In the genomic region with DNA sequence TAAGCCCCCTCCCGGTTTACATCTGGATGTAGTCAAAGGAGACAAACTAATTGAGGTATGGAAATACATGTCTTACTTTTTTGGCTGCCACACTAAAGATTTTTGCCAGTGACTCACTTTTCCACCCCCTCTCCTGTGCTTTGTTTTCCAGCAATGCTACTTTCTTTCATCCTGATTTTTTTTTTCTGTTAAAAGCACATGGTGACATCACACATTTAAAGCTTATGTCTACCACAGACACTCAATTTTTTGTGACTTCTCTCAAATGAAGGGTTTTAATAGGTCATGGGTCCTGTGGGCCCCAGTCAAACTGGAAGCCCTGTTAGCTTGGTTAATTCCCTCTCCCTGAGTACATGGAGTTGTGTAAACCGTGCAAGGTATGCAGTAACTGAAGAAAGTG, we compare ENCODE assay signal across 11 cellular contexts. TPM values are rescaled to one million over a fixed set of nuclear protein-coding genes. Genes with fewer than 3 reads are reported as not detected.
DNase-seq lines count a peak whose midpoint lies in the region; ATAC-seq and TF ChIP-seq lines count a peak whose summit lies in the region.
"Had no signal": no experiment of that assay in that cellular context is flagged by ENCODE, and none has a peak within 500 bp of the region (broad histone marks: within the 10 kb centered on the region; RNA-seq: fewer than 3 reads in every experiment).

No MANE protein-coding gene starts in this region.

- H3K36me3 ChIP-seq in H7 (replicated peaks; ENCODE audit: control insufficient read depth, insufficient read depth, low read length): peaks cover 7% of the 10 kb centered on the region

- intact Hi-C loops in activated CD4-positive, alpha-beta T cell treated with anti-CD3 and anti-CD28 coated beads for 36 hours (cut with DNase I, micrococcal nuclease): loop anchor here in 1 of 2 experiments (5.0 kb wide), 2 partner anchors 815 to 905 kb away; partner anchors contain the start of genes RNU11 and YTHDF2

- no peaks in the 10 kb centered on the region for H3K27me3 Mint-ChIP-seq in activated CD4-positive, alpha-beta T cell treated with anti-CD3 and anti-CD28 coated beads for 36 hours
- H3K27me3 Mint-ChIP-seq in chondrocyte (ENCODE audit: low read depth): no peaks in the 10 kb centered on the region
- H3K27me3 Mint-ChIP-seq in osteocyte (ENCODE audit: unreplicated experiment): no peaks in the 10 kb centered on the region

- H3K9me3 Mint-ChIP-seq in activated CD4-positive, alpha-beta T cell treated with anti-CD3 and anti-CD28 coated beads for 36 hours (ENCODE audit: low read depth): no peaks in the 10 kb centered on the region
- no peaks in the 10 kb centered on the region for H3K9me3 Mint-ChIP-seq in chondrocyte (ENCODE audit: low read depth)
- no peaks in the 10 kb centered on the region for H3K9me3 Mint-ChIP-seq in osteocyte (ENCODE audit: unreplicated experiment)

- TF ChIP-seq CTCF in chondrocyte (IDR thresholded peaks at IDR 0.05): no peak
- TF ChIP-seq CTCF in osteocyte (IDR thresholded peaks at IDR 0.05): no peak

- no peak for ATAC-seq in activated CD4-positive, alpha-beta T cell treated with anti-CD3 and anti-CD28 coated beads for 36 hours
- ATAC-seq in GM19023 (IDR thresholded peaks at IDR 0.05; ENCODE audit: unreplicated experiment) (no peak), GM21825 (IDR thresholded peaks at IDR 0.05; ENCODE audit: unreplicated experiment) (no peak)
- ATAC-seq: activated CD4-positive, CD25-positive, alpha-beta regulatory T cell treated with anti-CD3 and anti-CD28 coated beads, Interleukin-2, amount 50 U/mL, for 24 hours had no signal

- H3K36me3 Mint-ChIP-seq in activated CD4-positive, alpha-beta T cell treated with anti-CD3 and anti-CD28 coated beads for 36 hours (ENCODE audit: low read depth): peaks cover 34% of the 10 kb centered on the region
- H3K36me3 Mint-ChIP-seq in chondrocyte (ENCODE audit: low read depth) (no peaks in the 10 kb centered on the region), osteocyte (ENCODE audit: unreplicated experiment) (peaks cover 4% of the 10 kb centered on the region)

- H3K4me3 ChIP-seq in H7 (ENCODE audit: insufficient read depth, low read depth, low read length): no peak overlapping the region

- peak overlapping the region; percentile 94 for H3K27ac Mint-ChIP-seq in activated CD4-positive, alpha-beta T cell treated with anti-CD3 and anti-CD28 coated beads for 36 hours
- H3K27ac Mint-ChIP-seq in chondrocyte (ENCODE audit: unreplicated experiment) (peak overlapping the region; percentile 50), osteocyte (ENCODE audit: unreplicated experiment) (no peak overlapping the region)

- POLR2A ChIA-PET in activated CD4-positive, alpha-beta T cell treated with anti-CD3 and anti-CD28 coated beads for 36 hours (lab: Charles Lee): interaction anchor here (0.8 to 1.2 kb wide), 2 partner anchors 60 to 816 kb away, joined by 3 to 6 read pairs; partner anchors contain the start of genes RNU11 and STX12

- CTCF ChIA-PET in activated CD4-positive, alpha-beta T cell treated with anti-CD3 and anti-CD28 coated beads for 36 hours (lab: Charles Lee): interaction anchor here (1.1 to 1.2 kb wide), 3 partner anchors 25 to 59 kb away, joined by 4 to 7 read pairs (median 4); partner anchors contain the start of gene STX12

- peak overlapping the region; percentile 94 for H3K4me3 Mint-ChIP-seq in activated CD4-positive, alpha-beta T cell treated with anti-CD3 and anti-CD28 coated beads for 36 hours
- H3K4me3 Mint-ChIP-seq in chondrocyte (ENCODE audit: unreplicated experiment) (no peak overlapping the region), osteocyte (ENCODE audit: unreplicated experiment) (peak overlapping the region; percentile 11)

- no peak for DNase-seq in activated CD4-positive, alpha-beta T cell treated with anti-CD3 and anti-CD28 coated beads for 36 hours
- DNase-seq in activated CD4-positive, alpha-beta T cell treated with anti-CD3 and anti-CD28 coated beads, Interleukin-2, amount 50 U/mL, for 1 hour: no peak
- peak; percentile 35 for DNase-seq in NCI-H226
- DNase-seq in chondrocyte (ENCODE audit: low spot score): no peak
- DNase-seq in osteocyte (ENCODE audit: extremely low spot score, unreplicated experiment): no peak
- DNase-seq in H7: no peak
- DNase-seq: central memory CD4-positive, alpha-beta T cell; NCI-H1048 had no signal

- peaks cover 41% of the 10 kb centered on the region for H3K4me1 Mint-ChIP-seq in activated CD4-positive, alpha-beta T cell treated with anti-CD3 and anti-CD28 coated beads for 36 hours
- H3K4me1 Mint-ChIP-seq in chondrocyte (ENCODE audit: low read depth) (peaks cover 17% of the 10 kb centered on the region), osteocyte (ENCODE audit: unreplicated experiment) (peaks cover 24% of the 10 kb centered on the region)

- H3K27me3 ChIP-seq in H7 (ENCODE audit: control insufficient read depth, insufficient read depth, low read length): no peaks in the 10 kb centered on the region

RNA-seq across cellular contexts. Expression of gene PPP1R8, which starts 2.2 kb away (rescaled TPM):
- total RNA-seq in activated CD4-positive, alpha-beta T cell treated with anti-CD3 and anti-CD28 coated beads for 36 hours: 10 to 100 TPM; 49.6 to 65.9 TPM
- total RNA-seq in chondrocyte (39.7 to 42.9 TPM (median 41.7 TPM) in 3 replicates), osteocyte (49.5 and 49.6 TPM in 2 replicates)
- total RNA-seq in H7 (2014; rRNA removed; shearing (Covaris generic)): 83.0 and 95.3 TPM in 2 replicates

RNA-seq across cellular contexts. Expression of gene THEMIS2, which starts 39.6 kb away (rescaled TPM):
- 10 to 100 TPM; 14.2 to 16.2 TPM for total RNA-seq in activated CD4-positive, alpha-beta T cell treated with anti-CD3 and anti-CD28 coated beads for 36 hours
- total RNA-seq in chondrocyte: 1.2 to 3.9 TPM (median 1.6 TPM) in 3 replicates
- 3.7 and 4.0 TPM in 2 replicates for total RNA-seq in osteocyte
- total RNA-seq in H7 (2014; rRNA removed; shearing (Covaris generic)): 27.5 and 38.7 TPM in 2 replicates

RNA-seq across cellular contexts. Expression of gene STX12, which starts 59.7 kb away (rescaled TPM):
- 10 to 100 TPM; 26.8 to 37.4 TPM for total RNA-seq in activated CD4-positive, alpha-beta T cell treated with anti-CD3 and anti-CD28 coated beads for 36 hours
- 48.1 to 49.6 TPM (median 48.3 TPM) in 3 replicates for total RNA-seq in chondrocyte
- 40.5 and 44.5 TPM in 2 replicates for total RNA-seq in osteocyte
- total RNA-seq in H7 (2014; rRNA removed; shearing (Covaris generic)): 16.3 and 22.1 TPM in 2 replicates
